8 cellular contexts compared by ENCODE assay signal in genomic region chr7:75914655-75915415, GRCh38. TPM values are rescaled to one million over a fixed set of nuclear protein-coding genes. Genes with fewer than 3 reads are reported as not detected.
DNase-seq lines count a peak whose midpoint lies in the region; ATAC-seq and TF ChIP-seq lines count a peak whose summit lies in the region.

TSS of gene POR (plus strand) at chr7:75915155. CDS start at chr7:75954002, 38,847 bp downstream.

- peak within 1 kb of the TSS; percentile 84 for H3K9ac ChIP-seq in neural cell (ENCODE audit: low read length)

- no peaks in the 10 kb centered on the region for H3K9me3 Mint-ChIP-seq in stimulated activated naive CD8-positive, alpha-beta T cell treated with anti-CD3 and anti-CD28 coated beads, Interleukin-15, amount 100 ng/mL, for 72 hours

- H3K4me3 ChIP-seq in H7 (ENCODE audit: insufficient read depth, low read depth, low read length) (peak within 1 kb of the TSS; percentile 95), fibroblast of the aortic adventitia (ENCODE audit: low read depth, low read length) (peak within 1 kb of the TSS; percentile 98), neural cell (ENCODE audit: low read length) (peak within 1 kb of the TSS; percentile 80)

- H3K9me3 ChIP-seq in neural cell (ENCODE audit: low read length), result no peaks in the 10 kb centered on the region

- peak within 1 kb of the TSS; percentile 91 to 93 for H3K4me3 Mint-ChIP-seq in stimulated activated naive CD8-positive, alpha-beta T cell treated with anti-CD3 and anti-CD28 coated beads, Interleukin-15, amount 100 ng/mL, for 72 hours

- peaks cover 42% of the 10 kb centered on the region for H3K79me2 ChIP-seq in neural cell (replicated peaks; ENCODE audit: insufficient read depth, low read length)

- DNase-seq in ELR (ENCODE audit: low read depth) (peak; percentile 89), H7 (peak; percentile 99), M059J (ENCODE audit: low read depth) (peak; percentile 90), fibroblast of the aortic adventitia (ENCODE audit: low read depth) (peak; percentile 87)
- DNase-seq in activated effector memory CD4-positive, alpha-beta T cell treated with anti-CD3 and anti-CD28 coated beads, Interleukin-2, amount 50 U/mL, for 16 hours, result peak; percentile 99
- peak; percentile 97 to 99 for DNase-seq in stimulated activated naive CD8-positive, alpha-beta T cell treated with anti-CD3 and anti-CD28 coated beads, Interleukin-15, amount 100 ng/mL, for 72 hours

- H3K27ac Mint-ChIP-seq in stimulated activated naive CD8-positive, alpha-beta T cell treated with anti-CD3 and anti-CD28 coated beads, Interleukin-15, amount 100 ng/mL, for 72 hours, result peak within 1 kb of the TSS; percentile 93 to 96

- TF ChIP-seq CTCF in fibroblast of the aortic adventitia (IDR thresholded peaks at IDR 0.05; ENCODE audit: insufficient read depth, low read length) (no peak), neural cell (IDR thresholded peaks at IDR 0.05; ENCODE audit: poor library complexity, severe bottlenecking) (no peak)

- peak; percentile 43 for TF ChIP-seq RAD21 in neural cell (conservative IDR thresholded peaks at IDR 0.05)

- H3F3A ChIP-seq in neural cell (ENCODE audit: insufficient read depth, low read length, poor library complexity, severe bottlenecking), result no peaks in the 10 kb centered on the region

- H3K4me1 Mint-ChIP-seq in stimulated activated naive CD8-positive, alpha-beta T cell treated with anti-CD3 and anti-CD28 coated beads, Interleukin-15, amount 100 ng/mL, for 72 hours, result peaks cover 36% of the 10 kb centered on the region

- peak; percentile 99 for TF ChIP-seq POLR2A in Raji (IDR thresholded peaks at IDR 0.05; ENCODE audit: insufficient read depth, low read depth, low read length)

- H3K27me3 ChIP-seq in H7 (ENCODE audit: control insufficient read depth, insufficient read depth, low read length) (no peaks in the 10 kb centered on the region), neural cell (ENCODE audit: insufficient read depth, low read depth, low read length) (no peaks in the 10 kb centered on the region)

- H3K4me2 ChIP-seq in neural cell (ENCODE audit: low read length), result peak within 1 kb of the TSS; percentile 68

- no peaks in the 10 kb centered on the region for H3K9me2 ChIP-seq in neural cell (ENCODE audit: insufficient read depth, low read length)

- no peak for TF ChIP-seq EP300 in neural cell (conservative IDR thresholded peaks at IDR 0.05; ENCODE audit: poor library complexity, severe bottlenecking)

- H3K27me3 Mint-ChIP-seq in stimulated activated naive CD8-positive, alpha-beta T cell treated with anti-CD3 and anti-CD28 coated beads, Interleukin-15, amount 100 ng/mL, for 72 hours, result no peaks in the 10 kb centered on the region

- H3K36me3 ChIP-seq in H7 (replicated peaks; ENCODE audit: control insufficient read depth, insufficient read depth, low read length) (no peaks in the 10 kb centered on the region), neural cell (ENCODE audit: insufficient read depth, low read length) (no peaks in the 10 kb centered on the region)

- ATAC-seq in stimulated activated naive CD8-positive, alpha-beta T cell treated with anti-CD3 and anti-CD28 coated beads, Interleukin-15, amount 100 ng/mL, for 72 hours, result peak; percentile 92

- H2AFZ ChIP-seq in neural cell (ENCODE audit: low read depth, low read length), result peak within 1 kb of the TSS; percentile 99

- H4K20me1 ChIP-seq in neural cell (ENCODE audit: insufficient read depth), result no peaks in the 10 kb centered on the region

- peak within 1 kb of the TSS; percentile 81 for H3K27ac ChIP-seq in neural cell (ENCODE audit: low read length)

TF ChIP-seq in neural cell, 6 proteins besides CTCF, POLR2A, EP300 and RAD21:
- TF ChIP-seq MXI1 (conservative IDR thresholded peaks at IDR 0.05; ENCODE audit: poor library complexity, severe bottlenecking) (peak; percentile 85), EZH2 (IDR thresholded peaks at IDR 0.05; ENCODE audit: borderline replicate concordance, insufficient read depth, low read length, poor library complexity, severe bottlenecking) (no peak), TAF1 (IDR thresholded peaks at IDR 0.05; ENCODE audit: low read depth) (peak; percentile 85), SMC3 (conservative IDR thresholded peaks at IDR 0.05; ENCODE audit: poor library complexity) (peak; percentile 59), REST (IDR thresholded peaks at IDR 0.05; ENCODE audit: borderline replicate concordance) (peak; percentile 89), POLR2AphosphoS5 (IDR thresholded peaks at IDR 0.05) (peak; percentile 95)

RNA-seq across cellular contexts. Expression of gene POR, which starts in this region (rescaled TPM):
- total RNA-seq in H7 (2014; rRNA removed; shearing (Covaris generic)), result 120 and 142 TPM in 2 replicates
- 56.8 and 90.1 TPM in 2 replicates for total RNA-seq in M059J (2014; rRNA removed; shearing (Covaris generic))
- 35.2 and 40.7 TPM in 2 replicates for total RNA-seq in fibroblast of the aortic adventitia (ENCODE audit: low replicate concordance)
- 61.2 and 90.9 TPM in 2 replicates for polyA plus RNA-seq in neural cell
- 78.3 and 103 TPM in 2 replicates for polyA minus RNA-seq in neural cell

Comparison
In these comparisons a context has a peak if more than half of its experiments do, and no peak if none do; other contexts are left out.
1. Peak in every context shown above with its lines: DNase-seq, ATAC-seq, H3K4me3 ChIP-seq and H3K27ac ChIP-seq.